In the genomic region with DNA sequence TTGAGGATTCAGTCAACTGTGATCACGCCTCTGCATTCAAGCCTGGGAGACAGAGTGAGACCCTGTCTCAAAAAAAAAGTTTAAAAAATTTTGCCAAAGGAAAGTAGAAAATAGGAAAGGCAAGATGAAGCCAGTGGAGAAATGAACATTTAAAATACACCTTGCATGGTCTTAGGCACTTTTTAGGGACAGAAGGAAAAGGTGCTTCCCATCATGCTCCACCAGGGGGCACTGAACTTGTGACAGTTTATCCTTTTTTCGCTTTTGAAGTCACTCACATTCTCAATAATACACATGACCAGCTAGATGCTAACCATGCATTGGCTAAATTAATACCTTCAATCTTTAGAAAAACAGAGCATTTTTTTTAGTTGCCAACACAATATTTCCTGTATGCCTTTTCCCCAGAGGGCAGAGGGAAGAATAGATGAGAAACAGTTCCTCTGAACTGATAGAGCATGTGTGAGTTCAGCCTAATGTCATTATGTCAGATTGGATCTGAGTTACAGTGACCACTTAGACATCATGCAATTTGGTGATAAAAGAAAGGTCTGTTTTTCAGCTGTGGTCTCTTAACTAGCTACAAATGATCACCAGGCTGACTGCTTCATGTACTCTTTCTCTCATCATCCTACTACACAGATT, we compare ENCODE assay signal across 8 cellular contexts.
DNase-seq lines count a peak whose midpoint lies in the region; ATAC-seq, FAIRE-seq and TF ChIP-seq lines count a peak whose summit lies in the region.

No MANE protein-coding gene starts in this region.

- no peak for FAIRE-seq in GM12878 (lab: Jason Lieb, UNC)

- no peak for TF ChIP-seq EP300 in GM12878 (IDR thresholded peaks at IDR 0.05; ENCODE audit: borderline replicate concordance in 1 of 2, control insufficient read depth in 1 of 2, low read depth in 2 of 2, low read length in 2 of 2)

- WGBS in GM12878 (ENCODE audit: insufficient coverage, insufficient replicate concordance, low lambda C conversion rate, missing lambda C conversion rate): 20% methylated on average over 2 of the region's 2 CpGs

- no peak for TF ChIP-seq POLR2A in GM12878 (IDR thresholded peaks at IDR 0.05; ENCODE audit: low read depth, low read length)

- SMC1A ChIA-PET in GM12878 (lab: Charles Lee; ENCODE audit: uncharacterized antibody, unreplicated experiment): interaction anchor here (0.7 to 0.9 kb wide), 3 partner anchors 16 to 880 kb away, joined by 3 read pairs; no protein-coding TSS in a partner anchor

- peak; percentile 8 for DNase-seq in GM10248 (ENCODE audit: extremely low spot score)
- peak; percentile 35 for DNase-seq in HT1080 (ENCODE audit: low read depth)
- DNase-seq in SW480 (ENCODE audit: low spot score): peak; percentile 31
- DNase-seq in GM12878 (ENCODE audit: low read depth, low spot score): no peak
- DNase-seq in left colon: peak in 1 of 2 donors; percentile 51
- DNase-seq in stimulated activated CD8-positive, alpha-beta memory T cell treated with anti-CD3 and anti-CD28 coated beads, Interleukin-12 subunit alpha, Interleukin-12 subunit beta, amount 100 ng/mL, for 1 hour (ENCODE audit: low read depth): peak; percentile 32
- DNase-seq in NCI-H2227 (lab: John Stamatoyannopoulos, UW; ENCODE audit: unreplicated experiment): no peak

- H2AFZ ChIP-seq in GM12878 (ENCODE audit: control insufficient read depth, low read depth, low read length): no peak overlapping the region

- in situ Hi-C loops in GM12878 (cut with MboI): no loop called here

- POLR2A ChIA-PET in GM10248 (lab: Yijun Ruan, JAX): no interaction called here
- POLR2A ChIA-PET in GM12878 (lab: Charles Lee): no interaction called here

- H3K27me3 ChIP-seq in GM12878 (replicated peaks in 1 of 2; ENCODE audit: control insufficient read depth in 2 of 2, insufficient read depth in 2 of 2, low read length in 1 of 2): no peaks in the 10 kb centered on the region

- intact Hi-C loops in GM12878 (cut with micrococcal nuclease; ENCODE audit: unreplicated experiment) (loop anchor here (10.0 kb wide), 1 partner anchor 189 kb away; no protein-coding TSS in a partner anchor), left colon (cut with DNase I, micrococcal nuclease) (no loop called here)

- H3K4me2 ChIP-seq in GM12878 (ENCODE audit: control insufficient read depth, insufficient read depth): no peak overlapping the region

- RAD21 ChIA-PET in GM12878 (lab: Charles Lee; ENCODE audit: unreplicated experiment): interaction anchor here (1.0 kb wide), 1 partner anchor 211 kb away, joined by 3 read pairs; no protein-coding TSS in a partner anchor

- H4K20me1 ChIP-seq in GM12878 (ENCODE audit: control insufficient read depth, insufficient read depth): no peaks in the 10 kb centered on the region

- CTCF ChIA-PET in GM10248 (lab: Yijun Ruan, JAX): interaction anchor here (1.5 kb wide), 1 partner anchor 14 kb away, joined by 4 read pairs; no protein-coding TSS in a partner anchor
- CTCF ChIA-PET in GM12878 (lab: Yijun Ruan, JAX): interaction anchor here (0.7 to 1.7 kb wide), 7 partner anchors 16 to 884 kb away, joined by 3 to 6 read pairs (median 5); no protein-coding TSS in a partner anchor

- BruUV-seq in GM12878 (replicated peaks; lab: Mats Ljungman, UMichigan): no TSS peak

- H3K36me3 ChIP-seq in GM12878 (ENCODE audit: control insufficient read depth in 2 of 2, insufficient read depth in 2 of 2, low read length in 1 of 2): no peaks in the 10 kb centered on the region

- peak; percentile 30 for TF ChIP-seq CTCF in GM10248 (IDR thresholded peaks at IDR 0.05; ENCODE audit: control extremely low read depth, extremely low read depth, low read depth, missing control alignments)
- TF ChIP-seq CTCF in GM12878 (IDR thresholded peaks at IDR 0.05 in 2 of 3, conservative IDR thresholded peaks at IDR 0.05 in 1 of 3; ENCODE audit: control insufficient read depth in 2 of 3, extremely low read depth in 1 of 3, insufficient read depth in 1 of 3, low read depth in 3 of 3, low read length in 3 of 3): peak; percentile 50 to 56 (median 55)

- peak; percentile 18; the same call in 1 of the 2 replicates for TF ChIP-seq RAD21 in GM12878 (IDR thresholded peaks at IDR 0.05; ENCODE audit: insufficient read depth, low read depth, low read length)

- no peaks in the 10 kb centered on the region for H3K79me2 ChIP-seq in GM12878 (ENCODE audit: control insufficient read depth, insufficient read depth, low read length)

- no peak overlapping the region for H3K9ac ChIP-seq in GM12878 (ENCODE audit: control insufficient read depth, insufficient read depth, low read length)

- no peaks in the 10 kb centered on the region for H3K9me3 ChIP-seq in GM12878 (replicated peaks; ENCODE audit: control insufficient read depth, insufficient read depth, low read length)

- no peaks in the 10 kb centered on the region for H3K4me1 ChIP-seq in GM12878 (ENCODE audit: control insufficient read depth, insufficient read depth, low read length)

- H3K4me3 ChIP-seq in GM12878: no peak overlapping the region

- no peak overlapping the region for H3K27ac ChIP-seq in GM12878 (ENCODE audit: control insufficient read depth, insufficient read depth)

- ATAC-seq in GM12878: no peak
- ATAC-seq in left colon: peak; percentile 35
- no peak for ATAC-seq in HG03469 (IDR thresholded peaks at IDR 0.05; ENCODE audit: unreplicated experiment)

TF ChIP-seq in GM12878, 131 proteins besides CTCF, POLR2A, EP300 and RAD21:
- TF ChIP-seq POLR2AphosphoS2 (IDR thresholded peaks at IDR 0.05; ENCODE audit: low read depth, low read length) (no peak), SMC3 (IDR thresholded peaks at IDR 0.05; ENCODE audit: borderline replicate concordance, low read length) (peak; percentile 42; the same call in 1 of the 2 replicates)

Comparison
In these comparisons a context has a peak if more than half of its experiments do, and no peak if none do; other contexts are left out.
1. DNase-seq: peak in GM10248 (single experiment), HT1080 (single experiment), SW480 (single experiment) and stimulated activated CD8-positive, alpha-beta memory T cell treated with anti-CD3 and anti-CD28 coated beads, Interleukin-12 subunit alpha, Interleukin-12 subunit beta, amount 100 ng/mL, for 1 hour (single experiment); none in GM12878 (single experiment) and NCI-H2227 (single experiment).